In the genomic region with DNA sequence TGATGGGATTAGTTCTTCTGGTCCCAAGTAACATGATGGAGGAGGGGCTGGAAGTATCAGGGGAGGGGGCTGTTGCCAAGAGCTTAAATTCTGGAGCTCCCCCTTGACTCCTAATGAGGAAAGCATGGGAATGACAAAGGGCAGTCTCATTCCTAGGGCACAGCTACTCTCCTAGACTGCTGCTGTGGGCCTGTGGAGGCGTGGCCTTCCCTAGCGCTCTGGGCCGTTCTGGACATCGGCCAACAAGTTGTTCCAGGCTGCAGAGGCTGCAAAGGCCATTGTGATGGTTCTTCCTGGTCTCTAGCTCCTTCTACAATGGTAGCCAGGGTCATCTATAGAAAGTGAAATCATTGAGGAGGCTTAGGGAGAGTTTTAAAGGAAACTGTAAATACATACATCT, we compare ENCODE assay signal across 12 cellular contexts.
DNase-seq lines count a peak whose midpoint lies in the region; ATAC-seq, FAIRE-seq and TF ChIP-seq lines count a peak whose summit lies in the region.
"Had no signal": no experiment of that assay in that cellular context is flagged by ENCODE, and none has a peak within 500 bp of the region (broad histone marks: within the 10 kb centered on the region; RNA-seq: fewer than 3 reads in every experiment).

No MANE protein-coding gene starts in this region.

- intact Hi-C loops in left ventricle myocardium superior (cut with micrococcal nuclease), result no loop called here
- intact Hi-C loops in sciatic nerve (cut with DNase I), result no loop called here

- TF ChIP-seq POLR2A in GM12892 (IDR thresholded peaks at IDR 0.05; ENCODE audit: low read depth, low read length), result no peak

- DNase-seq in ELF-1 (ENCODE audit: low read depth, low spot score) (peak; percentile 29), SHP77 (lab: John Stamatoyannopoulos, UW) (peak; percentile 29 to 43), left ventricle myocardium superior (peak; percentile 64), sciatic nerve (ENCODE audit: low spot score) (peak; percentile 64), G401 (ENCODE audit: low spot score) (no peak), retina (no peak), GM12892 (ENCODE audit: insufficient read length) (no peak)
- DNase-seq: activated CD8-positive, alpha-beta memory T cell treated with anti-CD3 and anti-CD28 coated beads for 24 hours; effector CD4-positive, alpha-beta T cell; NCI-H187 treated with DMSO at 0.1 percent for 48 hours; upper lobe of left lung had no signal

- FAIRE-seq in GM12892 (lab: Jason Lieb, UNC), result no peak
- FAIRE-seq: islet of Langerhans had no signal

- in situ Hi-C loops in G401 (cut with HindIII; ENCODE audit: low sequenced_read_pairs), result no loop called here

- ATAC-seq in left ventricle myocardium superior, result peak; percentile 76
- ATAC-seq in sciatic nerve, result peak; percentile 49

Comparison
In these comparisons a context has a peak if more than half of its experiments do, and no peak if none do; other contexts are left out.
1. DNase-seq: peak in ELF-1 (single experiment), SHP77 (2 of 2), left ventricle myocardium superior (single experiment) and sciatic nerve (single experiment); none in G401 (single experiment), retina (single experiment) and GM12892 (single experiment).